ENCODE assay signal across 10 cellular contexts in the genomic region with DNA sequence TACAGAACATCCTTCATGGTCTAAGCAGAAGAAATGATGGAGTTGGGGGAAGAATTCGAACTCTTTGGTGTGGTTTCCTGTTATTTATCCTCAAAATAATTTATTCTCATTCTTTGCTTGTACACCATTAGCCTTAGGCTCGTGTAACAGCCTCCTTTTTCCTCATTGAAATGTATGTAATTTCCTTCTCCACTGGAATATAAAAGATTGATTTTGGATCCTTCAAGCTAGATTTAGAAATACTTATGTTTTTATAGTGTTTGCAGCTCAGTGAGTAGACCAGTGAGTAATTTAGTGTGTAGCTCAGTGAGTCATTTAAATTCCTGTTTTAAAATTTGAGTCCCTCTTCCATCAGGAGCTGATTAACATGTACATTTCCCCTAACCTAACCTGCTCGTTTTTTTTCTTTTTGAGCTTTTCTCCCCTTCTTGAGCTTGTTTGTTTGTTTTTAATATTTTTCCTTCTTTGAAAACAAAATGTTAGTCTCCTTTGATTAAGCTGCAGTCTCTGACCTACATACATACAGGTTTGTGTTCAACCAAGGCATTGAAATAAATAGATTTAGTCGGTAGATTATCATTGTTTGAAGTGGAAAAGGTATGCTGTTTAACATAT. TPM values are rescaled to one million over a fixed set of nuclear protein-coding genes. Genes with fewer than 3 reads are reported as not detected.
DNase-seq lines count a peak whose midpoint lies in the region; ATAC-seq and TF ChIP-seq lines count a peak whose summit lies in the region.
"Had no signal": no experiment of that assay in that cellular context is flagged by ENCODE, and none has a peak within 500 bp of the region (broad histone marks: within the 10 kb centered on the region; RNA-seq: fewer than 3 reads in every experiment).

No MANE protein-coding gene starts in this region.

- no peaks in the 10 kb centered on the region for H3K9me3 Mint-ChIP-seq in activated naive CD4-positive, alpha-beta T cell treated with anti-CD3 and anti-CD28 coated beads, Interleukin-2, amount 50 U/mL, for 24 hours
- no peaks in the 10 kb centered on the region for H3K9me3 Mint-ChIP-seq in activated naive CD8-positive, alpha-beta T cell treated with anti-CD3 and anti-CD28 coated beads, Interleukin-2, amount 50 U/mL, for 24 hours

- intact Hi-C loops in vagina (cut with DNase I) = loop anchor here (10.0 kb wide), 1 partner anchor 85 kb away; a partner anchor contains a TSS

- no peaks in the 10 kb centered on the region for H3K27me3 Mint-ChIP-seq in activated naive CD4-positive, alpha-beta T cell treated with anti-CD3 and anti-CD28 coated beads, Interleukin-2, amount 50 U/mL, for 24 hours
- H3K27me3 Mint-ChIP-seq in activated naive CD8-positive, alpha-beta T cell treated with anti-CD3 and anti-CD28 coated beads, Interleukin-2, amount 50 U/mL, for 24 hours = no peaks in the 10 kb centered on the region

- H3K27me3 ChIP-seq in vagina = no peaks in the 10 kb centered on the region

- TF ChIP-seq POLR2A in vagina (IDR thresholded peaks at IDR 0.05) = no peak

- no peak overlapping the region for H3K4me3 ChIP-seq in vagina

- peaks cover 87% of the 10 kb centered on the region for H3K4me1 Mint-ChIP-seq in activated naive CD4-positive, alpha-beta T cell treated with anti-CD3 and anti-CD28 coated beads, Interleukin-2, amount 50 U/mL, for 24 hours
- peaks cover 89% of the 10 kb centered on the region for H3K4me1 Mint-ChIP-seq in activated naive CD8-positive, alpha-beta T cell treated with anti-CD3 and anti-CD28 coated beads, Interleukin-2, amount 50 U/mL, for 24 hours

- H3K9me3 ChIP-seq in vagina = no peaks in the 10 kb centered on the region

- H3K4me1 ChIP-seq in vagina = peaks cover 88% of the 10 kb centered on the region

- H3K27ac ChIP-seq in vagina (peak overlapping the region; percentile 45), substantia nigra (ENCODE audit: low read depth, low read length, poor library complexity, severe bottlenecking) (no peak overlapping the region)

- H3K4me3 Mint-ChIP-seq in activated naive CD4-positive, alpha-beta T cell treated with anti-CD3 and anti-CD28 coated beads, Interleukin-2, amount 50 U/mL, for 24 hours = peak overlapping the region; percentile 82
- H3K4me3 Mint-ChIP-seq in activated naive CD8-positive, alpha-beta T cell treated with anti-CD3 and anti-CD28 coated beads, Interleukin-2, amount 50 U/mL, for 24 hours = peak overlapping the region; percentile 69

- H3K36me3 ChIP-seq in vagina = no peaks in the 10 kb centered on the region

- TF ChIP-seq CTCF in vagina (IDR thresholded peaks at IDR 0.05) = no peak

- peaks cover 3% of the 10 kb centered on the region for H3K36me3 Mint-ChIP-seq in activated naive CD4-positive, alpha-beta T cell treated with anti-CD3 and anti-CD28 coated beads, Interleukin-2, amount 50 U/mL, for 24 hours
- no peaks in the 10 kb centered on the region for H3K36me3 Mint-ChIP-seq in activated naive CD8-positive, alpha-beta T cell treated with anti-CD3 and anti-CD28 coated beads, Interleukin-2, amount 50 U/mL, for 24 hours (ENCODE audit: low read depth)

- H3K27ac Mint-ChIP-seq in activated naive CD4-positive, alpha-beta T cell treated with anti-CD3 and anti-CD28 coated beads, Interleukin-2, amount 50 U/mL, for 24 hours = peak overlapping the region; percentile 96
- H3K27ac Mint-ChIP-seq in activated naive CD8-positive, alpha-beta T cell treated with anti-CD3 and anti-CD28 coated beads, Interleukin-2, amount 50 U/mL, for 24 hours = peak overlapping the region; percentile 84

- DNase-seq in activated naive CD4-positive, alpha-beta T cell treated with anti-CD3 and anti-CD28 coated beads, Interleukin-2, amount 50 U/mL, for 16 hours = no peak
- no peak for DNase-seq in activated naive CD8-positive, alpha-beta T cell treated with anti-CD3 and anti-CD28 coated beads, Interleukin-2, amount 50 U/mL, for 24 hours
- DNase-seq in iris pigment epithelial cell (ENCODE audit: low read depth) (peak; percentile 77), vagina (ENCODE audit: extremely low spot score in 2 of 2) (no peak), inferior parietal cortex (ENCODE audit: extremely low spot score) (no peak), substantia nigra (lab: John Stamatoyannopoulos, UW) (no peak)
- DNase-seq: COR-L47; stimulated activated CD4-positive, alpha-beta T cell treated with anti-CD3 and anti-CD28 coated beads, Interleukin-4, amount 100 ng/mL, for 1 hour had no signal

- ATAC-seq in activated naive CD8-positive, alpha-beta T cell treated with anti-CD3 and anti-CD28 coated beads, Interleukin-2, amount 50 U/mL, for 24 hours = peak; percentile 52
- no peak for ATAC-seq in GM21576 (IDR thresholded peaks at IDR 0.05; ENCODE audit: unreplicated experiment)

RNA-seq across cellular contexts. Expression of a gene that starts 5.6 kb away (rescaled TPM):
- 39.5 TPM for total RNA-seq in vagina
